In the genomic region with DNA sequence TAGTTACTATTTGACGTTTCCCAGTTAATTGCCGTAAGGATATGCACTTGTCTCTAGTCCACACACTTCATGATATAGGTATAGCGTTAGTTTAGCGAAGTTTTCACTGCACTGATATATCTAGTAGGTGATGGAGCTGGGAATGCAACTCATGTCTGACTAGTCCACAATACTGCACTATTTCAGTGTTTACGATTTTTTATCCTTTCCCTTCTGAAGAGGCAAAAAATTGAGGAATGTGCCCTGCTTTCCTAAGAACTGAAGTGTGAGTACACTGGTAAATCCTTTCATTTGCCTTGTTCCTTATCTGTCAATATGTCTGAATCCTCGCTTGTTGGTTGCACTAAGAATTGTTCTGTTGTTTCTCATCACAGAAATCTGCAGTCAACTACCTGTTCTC, we compare ENCODE assay signal across 1 cellular context.
A peak's percentile ranks its signal among the peaks of the same experiment; 100 is the strongest.
TF ChIP-seq lines count a peak whose summit lies in the region.

No MANE protein-coding gene starts in this region.

TF ChIP-seq in GM12878, 131 proteins besides CTCF, POLR2A, EP300 and RAD21:
- 0 out of 2 replicates have a peak, but pooled peaks have one; percentile 50 for TF ChIP-seq ZBED1 (IDR thresholded peaks at IDR 0.05; ENCODE audit: borderline replicate concordance)
- TF ChIP-seq SMAD5 (IDR thresholded peaks at IDR 0.05; ENCODE audit: low read depth), result 0 out of 2 replicates have a peak, but pooled peaks have one; percentile 50
- TF ChIP-seq MYC (IDR thresholded peaks at IDR 0.05; ENCODE audit: insufficient read depth, insufficient read length, insufficient replicate concordance, low read length, severe bottlenecking), result no peak
